Comparison of ENCODE assay signal across 28 cellular contexts in genomic region chr12:18658829-18659228, GRCh38.
DNase-seq lines count a peak whose midpoint lies in the region; FAIRE-seq and TF ChIP-seq lines count a peak whose summit lies in the region.
"Had no signal": no experiment of that assay in that cellular context is flagged by ENCODE, and none has a peak within 500 bp of the region (broad histone marks: within the 10 kb centered on the region; RNA-seq: fewer than 3 reads in every experiment).

No MANE protein-coding gene starts in this region.

- H3K9ac ChIP-seq in neural progenitor cell = no peak overlapping the region

- no peak overlapping the region for H2AFZ ChIP-seq in neural progenitor cell (replicated peaks)
- H2AFZ ChIP-seq: PC-9 had no signal

- H3K36me3 Mint-ChIP-seq in neural progenitor cell = peaks cover 2% of the 10 kb centered on the region
- H3K36me3 Mint-ChIP-seq: CD8-positive, alpha-beta memory T cell had no signal

- H3K4me3 Mint-ChIP-seq in neural progenitor cell = no peak overlapping the region
- H3K4me3 Mint-ChIP-seq: B cell; CD8-positive, alpha-beta memory T cell had no signal

- no peak for TF ChIP-seq POLR2A in spleen (IDR thresholded peaks at IDR 0.05)

- H3K27me3 Mint-ChIP-seq in neural progenitor cell (ENCODE audit: insufficient read depth, low read depth) = peaks cover 2% of the 10 kb centered on the region
- H3K27me3 Mint-ChIP-seq: B cell; CD8-positive, alpha-beta memory T cell had no signal

- H3K4me1 ChIP-seq in neural progenitor cell = peaks cover 39% of the 10 kb centered on the region
- H3K4me1 ChIP-seq in spleen = no peaks in the 10 kb centered on the region
- H3K4me1 ChIP-seq: SJSA1 had no signal

- FAIRE-seq in D721Med (lab: Jason Lieb, UNC) = peak; percentile 16
- FAIRE-seq in RCC 7860 (lab: Jason Lieb, UNC) = peak; percentile 71
- no peak for FAIRE-seq in GM19239 (lab: Jason Lieb, UNC)
- FAIRE-seq: G401.6, HTR-8/SVneo had no signal

- H3K9me3 ChIP-seq in neural progenitor cell (ENCODE audit: low read depth) (peaks cover 4% of the 10 kb centered on the region), spleen (peaks cover 0 to 70% (median 57%) of the 10 kb centered on the region in 8 donors)
- H3K9me3 ChIP-seq: SJSA1 had no signal

- H3K4me3 ChIP-seq in fibroblast of mammary gland (ENCODE audit: control insufficient read depth, low read depth, low read length) = no peak overlapping the region
- H3K4me3 ChIP-seq in neural progenitor cell = no peak overlapping the region
- H3K4me3 ChIP-seq in spleen = no peak overlapping the region
- H3K4me3 ChIP-seq: MG63, PC-9, SJSA1 had no signal

- peak overlapping the region; percentile 25 for H3K4me2 ChIP-seq in neural progenitor cell
- H3K4me2 ChIP-seq: PC-9 had no signal

- H3K27ac ChIP-seq in neural progenitor cell (no peak overlapping the region), spleen (no peak overlapping the region)
- H3K27ac ChIP-seq: C4-2B, PC-9, SJSA1 had no signal

- peaks cover 16% of the 10 kb centered on the region for H3F3A ChIP-seq in neural progenitor cell (ENCODE audit: low read depth)

- H3K4me1 Mint-ChIP-seq in neural progenitor cell = no peaks in the 10 kb centered on the region
- H3K4me1 Mint-ChIP-seq: B cell; CD8-positive, alpha-beta memory T cell had no signal

- no peaks in the 10 kb centered on the region for H4K20me1 ChIP-seq in neural progenitor cell (ENCODE audit: low read depth)

- intact Hi-C loops in spleen (cut with DNase I; ENCODE audit: low total_unique reads) = no loop called here

- H3K79me2 ChIP-seq in neural progenitor cell (ENCODE audit: low read depth) = no peaks in the 10 kb centered on the region

- no peak overlapping the region for H3K27ac Mint-ChIP-seq in neural progenitor cell
- H3K27ac Mint-ChIP-seq: B cell; CD8-positive, alpha-beta memory T cell had no signal

- H3K36me3 ChIP-seq in neural progenitor cell (no peaks in the 10 kb centered on the region), spleen (no peaks in the 10 kb centered on the region)
- H3K36me3 ChIP-seq: MG63, SJSA1 had no signal

- H3K9me3 Mint-ChIP-seq in neural progenitor cell = peaks cover 35% of the 10 kb centered on the region

- H3K27me3 ChIP-seq in neural progenitor cell = no peaks in the 10 kb centered on the region
- no peaks in the 10 kb centered on the region for H3K27me3 ChIP-seq in spleen (replicated peaks in 1 of 7)
- H3K27me3 ChIP-seq: MG63 had no signal

- TF ChIP-seq CTCF in D721Med (IDR thresholded peaks at IDR 0.05; ENCODE audit: insufficient read depth, missing control alignments) = no peak
- no peak for TF ChIP-seq CTCF in fibroblast of mammary gland (conservative IDR thresholded peaks at IDR 0.05; ENCODE audit: control insufficient read depth, insufficient read depth, low read depth, low read length)
- TF ChIP-seq CTCF in neural progenitor cell (IDR thresholded peaks at IDR 0.05) = no peak
- TF ChIP-seq CTCF in spleen (IDR thresholded peaks at IDR 0.05 in 8 of 11, conservative IDR thresholded peaks at IDR 0.05 in 3 of 11) = no peak

- DNase-seq in D721Med (ENCODE audit: insufficient read length, low spot score) = no peak
- DNase-seq in RCC 7860 (ENCODE audit: low spot score) = peak; percentile 49
- DNase-seq in fibroblast of mammary gland (ENCODE audit: low read depth) = peak; percentile 8
- no peak for DNase-seq in neural progenitor cell (ENCODE audit: low spot score)
- no peak for DNase-seq in GM19239 (ENCODE audit: insufficient read length, low spot score)
- DNase-seq in spleen = no peak
- no peak for DNase-seq in cerebellar nuclear complex (lab: John Stamatoyannopoulos, UW)
- DNase-seq: Calu3; CD8-positive, alpha-beta memory T cell; DMS153; H7; KBM-7; MG63; NCI-H1105 treated with DMSO at 0.1 percent for 48 hours; NCI-H146; NCI-H1930; NCI-H2107; NCI-H446 treated with DMSO at 0.1 percent for 48 hours; NCI-H526; NK-92 treated with Interleukin-12 subunit alpha and Interleukin-12 subunit beta, amount 100 ng/mL, for 24 hours; PC-9; Right ventricle myocardium superior; RPMI8226 had no signal

Comparison
In these comparisons a context has a peak if more than half of its experiments do, and no peak if none do; other contexts are left out.
1. DNase-seq: peak in RCC 7860 (single experiment) and fibroblast of mammary gland (single experiment); none in D721Med (single experiment), neural progenitor cell (single experiment), GM19239 (single experiment), spleen (single experiment) and cerebellar nuclear complex (0 of 2).